ENCODE assay signal across 21 cellular contexts in the genomic region with DNA sequence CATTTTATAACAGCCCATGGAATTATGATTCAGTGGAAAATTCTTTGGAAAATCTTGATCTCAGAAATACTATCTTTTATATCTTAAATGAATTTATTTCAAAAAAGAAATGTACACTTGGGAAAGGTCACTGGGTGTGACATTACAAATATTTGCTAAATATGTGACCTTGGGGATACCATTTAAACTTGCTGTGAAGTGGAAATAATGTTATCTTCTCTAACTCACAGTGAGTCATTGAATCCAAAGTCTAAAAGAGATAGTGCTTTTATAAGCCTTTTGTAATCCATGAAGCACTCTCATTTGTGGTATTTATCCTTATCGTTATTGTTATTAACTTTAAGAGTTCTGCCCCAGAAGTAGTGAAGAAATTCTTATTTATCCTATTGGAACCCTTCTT.
"Had no signal": no experiment of that assay in that cellular context is flagged by ENCODE, and none has a peak within 500 bp of the region (broad histone marks: within the 10 kb centered on the region; RNA-seq: fewer than 3 reads in every experiment).

No MANE protein-coding gene starts in this region.

- H3K27ac ChIP-seq: foreskin keratinocyte, gastroesophageal sphincter, heart left ventricle, hepatocyte, ovary, psoas muscle, skin epidermis, stomach, thyroid gland had no signal

- DNase-seq: cortex of kidney; effector memory CD8-positive, alpha-beta T cell; foreskin keratinocyte; heart left ventricle; left ventricle myocardium superior; natural killer cell; occipital lobe; ovary; posterior cingulate gyrus; psoas muscle; right cardiac atrium; stimulated activated CD4-positive, alpha-beta T cell treated with anti-CD3 and anti-CD28 coated beads, Interleukin-15, amount 100 ng/mL, for 24 hours; stimulated activated CD4-positive, alpha-beta T cell treated with anti-CD3 and anti-CD28 coated beads, Interleukin-4, amount 100 ng/mL, for 1 hour; stimulated activated naive CD4-positive, alpha-beta T cell treated with Interleukin-2 at 50 U/mL for 16 hours; stomach; thyroid gland had no signal

- H3K9me3 ChIP-seq: gastroesophageal sphincter, heart left ventricle, ovary, psoas muscle, stomach, thyroid gland had no signal

- H3K27me3 ChIP-seq: foreskin keratinocyte, gastroesophageal sphincter, heart left ventricle, hepatocyte, ovary, stomach, thyroid gland had no signal

- ATAC-seq: effector memory CD8-positive, alpha-beta T cell; foreskin keratinocyte; gastroesophageal sphincter; heart left ventricle; left ventricle myocardium superior; natural killer cell; psoas muscle; right cardiac atrium; stimulated activated effector memory CD8-positive, alpha-beta T cell treated with anti-CD3 and anti-CD28 coated beads, Interleukin-12 subunit alpha, Interleukin-12 subunit beta, amount 100 ng/mL, for 72 hours had no signal

- H3K4me3 ChIP-seq: gastroesophageal sphincter, heart left ventricle, hepatocyte, lung, ovary, psoas muscle, skin epidermis, stomach, thyroid gland had no signal

- H3K4me1 ChIP-seq: heart left ventricle, psoas muscle, stomach had no signal

- H3K36me3 ChIP-seq: gastroesophageal sphincter, heart left ventricle, ovary, stomach, thyroid gland had no signal
